ENCODE assay signal across 8 cellular contexts in genomic region chr3:3798641-3799113, GRCh38. TPM values are rescaled to one million over a fixed set of nuclear protein-coding genes. Genes with fewer than 3 reads are reported as not detected.
DNase-seq lines count a peak whose midpoint lies in the region; ATAC-seq and TF ChIP-seq lines count a peak whose summit lies in the region.

No MANE protein-coding gene starts in this region.

- H3K27me3 ChIP-seq in Peyer's patch (peaks cover 0 to 3% of the 10 kb centered on the region in 2 donors), dorsolateral prefrontal cortex (no peaks in the 10 kb centered on the region), stomach (peaks cover 0 to 38% (median 0%) of the 10 kb centered on the region in 3 donors)

- H3K36me3 ChIP-seq in Peyer's patch (no peaks in the 10 kb centered on the region), stomach (no peaks in the 10 kb centered on the region)

- DNase-seq in activated T-cell treated with anti-CD3 and anti-CD28 coated beads, Interleukin-2, amount 50 U/mL, for 1 hour: peak; percentile 43
- no peak for DNase-seq in activated T-cell treated with anti-CD3 and anti-CD28 coated beads for 4 hours
- peak in 2 of 3 donors; percentile 44 to 45 for DNase-seq in Peyer's patch
- peak in 5 of 10 donors; percentile 12 to 56 (median 40) for DNase-seq in dorsolateral prefrontal cortex
- peak; percentile 46 for DNase-seq in midbrain (lab: John Stamatoyannopoulos, UW)
- DNase-seq in stomach: peak; percentile 26
- no peak for DNase-seq in HEK293T (ENCODE audit: extremely low spot score)

- POLR2A ChIA-PET in HEK293T (lab: Yijun Ruan, JAX): no interaction called here

- H3K27ac ChIP-seq in Peyer's patch (peak overlapping the region in 2 of 4 donors; percentile 57 to 74), dorsolateral prefrontal cortex (peak overlapping the region in 51 of 59 donors; percentile 18 to 88 (median 74)), stomach (peak overlapping the region; percentile 23 to 74 (median 56))

- H3K4me3 ChIP-seq in Peyer's patch: peak overlapping the region; percentile 36 to 63 (median 54)
- peak overlapping the region; percentile 47 to 83 (median 72) for H3K4me3 ChIP-seq in dorsolateral prefrontal cortex
- H3K4me3 ChIP-seq in stomach: peak overlapping the region; percentile 56 to 77 (median 62)

- intact Hi-C loops in dorsolateral prefrontal cortex (cut with DNase I): loop anchor here in 1 of 2 donors (10.0 kb wide), 1 partner anchor 594 kb away; no protein-coding TSS in a partner anchor
- intact Hi-C loops in stomach (cut with DNase I; ENCODE audit: low total_unique reads): no loop called here

- TF ChIP-seq POLR2A in Peyer's patch (IDR thresholded peaks at IDR 0.05) (no peak), stomach (IDR thresholded peaks at IDR 0.05) (no peak)

- WGBS in stomach, 5 donors: 0 to 2% (median 1%) methylated on average over 25 to 37 of the region's 37 CpGs

- H3K9me3 ChIP-seq in Peyer's patch (no peaks in the 10 kb centered on the region), stomach (no peaks in the 10 kb centered on the region)

- ATAC-seq in HG02759 (IDR thresholded peaks at IDR 0.05; ENCODE audit: unreplicated experiment): no peak

- H3K4me1 ChIP-seq in Peyer's patch (peaks cover 0 to 13% (median 0%) of the 10 kb centered on the region in 4 donors), stomach (peaks cover 10 to 39% (median 32%) of the 10 kb centered on the region in 4 donors)

- no peak for TF ChIP-seq CTCF in Peyer's patch (IDR thresholded peaks at IDR 0.05)
- no peak for TF ChIP-seq CTCF in dorsolateral prefrontal cortex (IDR thresholded peaks at IDR 0.05 in 54 of 56, conservative IDR thresholded peaks at IDR 0.05 in 2 of 56; ENCODE audit: low read depth in 1 of 56, partially characterized antibody in 56 of 56)
- TF ChIP-seq CTCF in stomach (IDR thresholded peaks at IDR 0.05): no peak

- TF ChIP-seq EP300 in stomach (IDR thresholded peaks at IDR 0.05): no peak

- CTCF ChIA-PET in HEK293T (lab: Yijun Ruan, JAX): no interaction called here

TF ChIP-seq in HEK293T, 16 proteins besides CTCF, POLR2A, EP300 and RAD21:
- TF ChIP-seq SUZ12 (IDR thresholded peaks at IDR 0.05): no peak
- TF ChIP-seq LEF1 (IDR thresholded peaks at IDR 0.05; ENCODE audit: borderline replicate concordance): no peak
- no peak for TF ChIP-seq NFRKB (IDR thresholded peaks at IDR 0.05)
- TF ChIP-seq CTBP1 (IDR thresholded peaks at IDR 0.05; ENCODE audit: borderline replicate concordance): no peak
- no peak for TF ChIP-seq L3MBTL2 (conservative IDR thresholded peaks at IDR 0.05)
- TF ChIP-seq FOXK2 (IDR thresholded peaks at IDR 0.05): no peak
- no peak for TF ChIP-seq ARNT (IDR thresholded peaks at IDR 0.05)
- TF ChIP-seq ZNF384 (IDR thresholded peaks at IDR 0.05): no peak
TF ChIP-seq in HEK293T: peak in this region for 0.

RNA-seq across cellular contexts. Expression of gene LRRN1, which starts 0.6 kb away (rescaled TPM):
- total RNA-seq in Peyer's patch (1 to 10 TPM; 1.5 to 7.4 (median 2.7) TPM), dorsolateral prefrontal cortex (10 to 100 TPM; 11.3 to 52.5 (median 29.7) TPM), stomach (1 to 10 TPM in 3 of 5 donors, not detected in 2; 2.9 to 9.3 (median 4.9) TPM)
- 1 to 10 TPM in 1 of 3 donors, under 1 TPM in 2; 0.15 to 2.1 (median 0.20) TPM for polyA plus RNA-seq in stomach

Comparison
In these comparisons a context has a peak if more than half of its experiments do, and no peak if none do; other contexts are left out.
1. DNase-seq: peak in activated T-cell treated with anti-CD3 and anti-CD28 coated beads, Interleukin-2, amount 50 U/mL, for 1 hour (single experiment), Peyer's patch (2 of 3), midbrain (single experiment) and stomach (single experiment); none in activated T-cell treated with anti-CD3 and anti-CD28 coated beads for 4 hours (single experiment) and HEK293T (single experiment).
2. Peak in every context shown above with its lines, with median percentiles within 50 percentile points of each other: H3K4me3 ChIP-seq.